ENCODE assay signal across 1 cellular context in the genomic region with DNA sequence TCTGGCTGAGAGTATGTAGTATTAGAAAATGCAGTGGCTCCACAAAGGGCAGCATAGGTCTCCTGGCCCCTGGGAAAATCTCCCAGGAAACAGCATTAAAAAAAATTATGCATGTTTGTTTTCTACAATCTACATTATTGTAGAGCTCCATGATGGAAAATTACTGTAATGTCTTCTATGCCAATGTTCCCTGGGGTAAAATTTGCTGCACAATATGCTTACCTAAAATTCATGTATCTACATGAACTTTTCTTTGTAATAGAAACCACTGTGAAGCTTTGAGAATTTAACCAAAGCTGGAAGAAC.
TF ChIP-seq lines count a peak whose summit lies in the region.

No MANE protein-coding gene starts in this region.

TF ChIP-seq in A549, 52 proteins besides CTCF, POLR2A, EP300 and RAD21:
- TF ChIP-seq, protein P1, sequence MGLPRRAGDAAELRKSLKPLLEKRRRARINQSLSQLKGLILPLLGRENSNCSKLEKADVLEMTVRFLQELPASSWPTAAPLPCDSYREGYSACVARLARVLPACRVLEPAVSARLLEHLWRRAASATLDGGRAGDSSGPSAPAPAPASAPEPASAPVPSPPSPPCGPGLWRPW (IDR thresholded peaks at IDR 0.05) = no peak
- TF ChIP-seq HOXA7 (CRISPR knock-in tag; IDR thresholded peaks at IDR 0.05) (no peak), CEBPB (IDR thresholded peaks at IDR 0.05) (no peak), BHLHE40 (IDR thresholded peaks at IDR 0.05; ENCODE audit: low read depth, low read length) (no peak), PHF8 (IDR thresholded peaks at IDR 0.05; ENCODE audit: borderline replicate concordance, low read depth) (no peak), JUN (IDR thresholded peaks at IDR 0.05) (no peak), FOXS1 (CRISPR knock-in tag; IDR thresholded peaks at IDR 0.05) (no peak), SREBF2 (IDR thresholded peaks at IDR 0.05) (no peak), KDM5A (IDR thresholded peaks at IDR 0.05) (no peak), NPAS2 (CRISPR knock-in tag; IDR thresholded peaks at IDR 0.05; ENCODE audit: borderline replicate concordance) (no peak), NFE2L2 (conservative IDR thresholded peaks at IDR 0.05; ENCODE audit: low read length) (no peak), EHF (CRISPR knock-in tag; IDR thresholded peaks at IDR 0.05) (no peak), FOSB (CRISPR knock-in tag; IDR thresholded peaks at IDR 0.05) (no peak)
- TF ChIP-seq, protein P2, sequence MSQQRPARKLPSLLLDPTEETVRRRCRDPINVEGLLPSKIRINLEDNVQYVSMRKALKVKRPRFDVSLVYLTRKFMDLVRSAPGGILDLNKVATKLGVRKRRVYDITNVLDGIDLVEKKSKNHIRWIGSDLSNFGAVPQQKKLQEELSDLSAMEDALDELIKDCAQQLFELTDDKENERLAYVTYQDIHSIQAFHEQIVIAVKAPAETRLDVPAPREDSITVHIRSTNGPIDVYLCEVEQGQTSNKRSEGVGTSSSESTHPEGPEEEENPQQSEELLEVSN (IDR thresholded peaks at IDR 0.05; ENCODE audit: borderline replicate concordance, low read depth) = no peak
- TF ChIP-seq, protein P3, sequence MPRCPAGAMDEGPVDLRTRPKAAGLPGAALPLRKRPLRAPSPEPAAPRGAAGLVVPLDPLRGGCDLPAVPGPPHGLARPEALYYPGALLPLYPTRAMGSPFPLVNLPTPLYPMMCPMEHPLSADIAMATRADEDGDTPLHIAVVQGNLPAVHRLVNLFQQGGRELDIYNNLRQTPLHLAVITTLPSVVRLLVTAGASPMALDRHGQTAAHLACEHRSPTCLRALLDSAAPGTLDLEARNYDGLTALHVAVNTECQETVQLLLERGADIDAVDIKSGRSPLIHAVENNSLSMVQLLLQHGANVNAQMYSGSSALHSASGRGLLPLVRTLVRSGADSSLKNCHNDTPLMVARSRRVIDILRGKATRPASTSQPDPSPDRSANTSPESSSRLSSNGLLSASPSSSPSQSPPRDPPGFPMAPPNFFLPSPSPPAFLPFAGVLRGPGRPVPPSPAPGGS (IDR thresholded peaks at IDR 0.05) = no peak
- TF ChIP-seq, protein P4, sequence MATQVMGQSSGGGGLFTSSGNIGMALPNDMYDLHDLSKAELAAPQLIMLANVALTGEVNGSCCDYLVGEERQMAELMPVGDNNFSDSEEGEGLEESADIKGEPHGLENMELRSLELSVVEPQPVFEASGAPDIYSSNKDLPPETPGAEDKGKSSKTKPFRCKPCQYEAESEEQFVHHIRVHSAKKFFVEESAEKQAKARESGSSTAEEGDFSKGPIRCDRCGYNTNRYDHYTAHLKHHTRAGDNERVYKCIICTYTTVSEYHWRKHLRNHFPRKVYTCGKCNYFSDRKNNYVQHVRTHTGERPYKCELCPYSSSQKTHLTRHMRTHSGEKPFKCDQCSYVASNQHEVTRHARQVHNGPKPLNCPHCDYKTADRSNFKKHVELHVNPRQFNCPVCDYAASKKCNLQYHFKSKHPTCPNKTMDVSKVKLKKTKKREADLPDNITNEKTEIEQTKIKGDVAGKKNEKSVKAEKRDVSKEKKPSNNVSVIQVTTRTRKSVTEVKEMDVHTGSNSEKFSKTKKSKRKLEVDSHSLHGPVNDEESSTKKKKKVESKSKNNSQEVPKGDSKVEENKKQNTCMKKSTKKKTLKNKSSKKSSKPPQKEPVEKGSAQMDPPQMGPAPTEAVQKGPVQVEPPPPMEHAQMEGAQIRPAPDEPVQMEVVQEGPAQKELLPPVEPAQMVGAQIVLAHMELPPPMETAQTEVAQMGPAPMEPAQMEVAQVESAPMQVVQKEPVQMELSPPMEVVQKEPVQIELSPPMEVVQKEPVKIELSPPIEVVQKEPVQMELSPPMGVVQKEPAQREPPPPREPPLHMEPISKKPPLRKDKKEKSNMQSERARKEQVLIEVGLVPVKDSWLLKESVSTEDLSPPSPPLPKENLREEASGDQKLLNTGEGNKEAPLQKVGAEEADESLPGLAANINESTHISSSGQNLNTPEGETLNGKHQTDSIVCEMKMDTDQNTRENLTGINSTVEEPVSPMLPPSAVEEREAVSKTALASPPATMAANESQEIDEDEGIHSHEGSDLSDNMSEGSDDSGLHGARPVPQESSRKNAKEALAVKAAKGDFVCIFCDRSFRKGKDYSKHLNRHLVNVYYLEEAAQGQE (IDR thresholded peaks at IDR 0.05) = no peak
- TF ChIP-seq, protein P5, sequence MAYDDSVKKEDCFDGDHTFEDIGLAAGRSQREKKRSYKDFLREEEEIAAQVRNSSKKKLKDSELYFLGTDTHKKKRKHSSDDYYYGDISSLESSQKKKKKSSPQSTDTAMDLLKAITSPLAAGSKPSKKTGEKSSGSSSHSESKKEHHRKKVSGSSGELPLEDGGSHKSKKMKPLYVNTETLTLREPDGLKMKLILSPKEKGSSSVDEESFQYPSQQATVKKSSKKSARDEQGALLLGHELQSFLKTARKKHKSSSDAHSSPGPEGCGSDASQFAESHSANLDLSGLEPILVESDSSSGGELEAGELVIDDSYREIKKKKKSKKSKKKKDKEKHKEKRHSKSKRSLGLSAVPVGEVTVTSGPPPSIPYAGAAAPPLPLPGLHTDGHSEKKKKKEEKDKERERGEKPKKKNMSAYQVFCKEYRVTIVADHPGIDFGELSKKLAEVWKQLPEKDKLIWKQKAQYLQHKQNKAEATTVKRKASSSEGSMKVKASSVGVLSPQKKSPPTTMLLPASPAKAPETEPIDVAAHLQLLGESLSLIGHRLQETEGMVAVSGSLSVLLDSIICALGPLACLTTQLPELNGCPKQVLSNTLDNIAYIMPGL (CRISPR knock-in tag; IDR thresholded peaks at IDR 0.05; ENCODE audit: borderline replicate concordance) = no peak
